8 cellular contexts compared by ENCODE assay signal in genomic region chr11:134254433-134254832, GRCh38. TPM values are rescaled to one million over a fixed set of nuclear protein-coding genes. Genes with fewer than 3 reads are reported as not detected.
DNase-seq lines count a peak whose midpoint lies in the region; TF ChIP-seq lines count a peak whose summit lies in the region.

No MANE protein-coding gene starts in this region.

- DNase-seq in GM12865 (ENCODE audit: low read depth) (no peak), RKO (ENCODE audit: low spot score) (peak; percentile 19), esophagus squamous epithelium (lab: John Stamatoyannopoulos, UW) (no peak), SW480 (ENCODE audit: low spot score) (no peak), NCI-H1048 (lab: John Stamatoyannopoulos, UW) (no peak)
- no peak for DNase-seq in activated effector memory CD4-positive, alpha-beta T cell treated with anti-CD3 and anti-CD28 coated beads, Interleukin-2, amount 50 U/mL, for 16 hours
- no peak for DNase-seq in stimulated activated CD8-positive, alpha-beta memory T cell treated with anti-CD3 and anti-CD28 coated beads, Interleukin-4, amount 100 ng/mL, for 48 hours

- no peaks in the 10 kb centered on the region for H3K9me3 ChIP-seq in esophagus squamous epithelium

- H3K36me3 ChIP-seq in esophagus squamous epithelium (peaks cover 0 to 53% (median 4%) of the 10 kb centered on the region in 3 donors), rectal smooth muscle tissue (ENCODE audit: control insufficient read depth, insufficient read depth, low read length) (peaks cover 22% of the 10 kb centered on the region)

- H3K4me1 ChIP-seq in esophagus squamous epithelium (peaks cover 11 to 31% (median 15%) of the 10 kb centered on the region in 3 donors), rectal smooth muscle tissue (ENCODE audit: control insufficient read depth, insufficient read depth, low read length) (peaks cover 10% of the 10 kb centered on the region)

- intact Hi-C loops in esophagus squamous epithelium (cut with DNase I), result no loop called here

- no peaks in the 10 kb centered on the region for H3K27me3 ChIP-seq in esophagus squamous epithelium
- H3K27me3 ChIP-seq in rectal smooth muscle tissue (ENCODE audit: control insufficient read depth, insufficient read depth, low read length), result no peaks in the 10 kb centered on the region

- TF ChIP-seq CTCF in GM12865 (IDR thresholded peaks at IDR 0.05; ENCODE audit: insufficient read depth, low read depth, low read length, missing control alignments) (no peak), esophagus squamous epithelium (IDR thresholded peaks at IDR 0.05) (no peak)

- no peak for TF ChIP-seq POLR2A in esophagus squamous epithelium (IDR thresholded peaks at IDR 0.05)

- 66 to 69% methylated on average over 3 of the region's 3 CpGs for WGBS in esophagus squamous epithelium, 2 donors

- no peak overlapping the region for H3K27ac ChIP-seq in esophagus squamous epithelium
- H3K27ac ChIP-seq in rectal smooth muscle tissue (ENCODE audit: low read depth, low read length), result no peak overlapping the region

- no peak overlapping the region for H3K9ac ChIP-seq in rectal smooth muscle tissue (ENCODE audit: low read length)

- H3K4me3 ChIP-seq in GM12865 (ENCODE audit: low read depth, low read length) (peak overlapping the region; percentile 82), esophagus squamous epithelium (peak overlapping the region in 3 of 4 donors; percentile 68 to 97 (median 87)), rectal smooth muscle tissue (ENCODE audit: low read length) (peak overlapping the region; percentile 96)

RNA-seq across cellular contexts. Expression of gene ACAD8, which starts 1.1 kb away (rescaled TPM):
- 10 to 100 TPM; 11.3 to 25.1 (median 18.2) TPM for total RNA-seq in esophagus squamous epithelium

RNA-seq across cellular contexts. Expression of gene THYN1, which starts 1.3 kb away (rescaled TPM):
- total RNA-seq in esophagus squamous epithelium, result 10 to 100 TPM; 15.7 to 34.2 (median 26.2) TPM

RNA-seq across cellular contexts. Expression of gene GLB1L3, which starts 21.7 kb away (rescaled TPM):
- under 1 TPM in 1 of 4 donors, not detected in 3; under 0.01 TPM for total RNA-seq in esophagus squamous epithelium

RNA-seq across cellular contexts. Expression of gene VPS26B, which starts 30.0 kb away (rescaled TPM):
- total RNA-seq in esophagus squamous epithelium, result 10 to 100 TPM; 25.2 to 30.7 (median 25.9) TPM

RNA-seq across cellular contexts. Expression of gene NCAPD3, which starts 30.7 kb away (rescaled TPM):
- total RNA-seq in esophagus squamous epithelium, result 10 to 100 TPM in 3 of 4 donors, 1 to 10 TPM in 1; 8.0 to 22.2 (median 17.5) TPM
